Comparison of ENCODE assay signal across 17 cellular contexts in the genomic region with DNA sequence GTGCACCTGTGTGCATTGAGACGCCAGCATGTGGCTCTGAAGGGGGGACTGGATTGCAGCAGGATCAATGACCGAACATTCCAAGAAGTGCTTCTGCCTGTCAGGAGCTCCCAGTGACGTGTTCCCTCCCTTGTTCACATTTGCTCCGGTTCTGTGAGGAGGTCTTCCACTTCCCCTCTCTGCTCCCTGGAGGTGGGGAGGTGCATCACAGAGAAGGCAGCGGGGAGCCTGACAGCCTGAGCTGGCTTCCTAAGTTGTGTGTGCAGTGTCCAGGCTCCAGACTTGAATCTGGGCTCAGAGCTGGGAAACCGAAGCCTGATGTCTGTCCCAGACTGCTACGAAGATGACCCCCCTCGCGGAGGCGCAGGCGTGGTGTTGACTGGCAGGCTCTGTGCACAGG.
"Had no signal": no experiment of that assay in that cellular context is flagged by ENCODE, and none has a peak within 500 bp of the region (broad histone marks: within the 10 kb centered on the region; RNA-seq: fewer than 3 reads in every experiment).

No MANE protein-coding gene starts in this region.

- H3K27ac ChIP-seq: coronary artery, left lung, neutrophil, right atrium auricular region had no signal

- H3K36me3 Mint-ChIP-seq: naive B cell had no signal

- H3K4me3 ChIP-seq: coronary artery, left lung, lung, right atrium auricular region, stomach, thoracic aorta had no signal

- H3K27ac Mint-ChIP-seq: naive B cell, nephron had no signal

- H3K36me3 ChIP-seq: left lung, neutrophil, right atrium auricular region, stomach, thoracic aorta had no signal

- H3K4me1 ChIP-seq: left lung had no signal

- H3K9me3 ChIP-seq: left lung, neutrophil, right atrium auricular region, stomach, thoracic aorta had no signal

- DNase-seq: effector CD4-positive, alpha-beta T cell; islet precursor cell; left lung; mesendoderm; naive B cell; small intestine; stimulated activated CD4-positive, alpha-beta T cell treated with anti-CD3 and anti-CD28 coated beads, Interleukin-12 subunit alpha, Interleukin-12 subunit beta, amount 100 ng/mL, for 4 hours; stimulated activated naive CD4-positive, alpha-beta T cell; stomach; substantia nigra; trophoblast cell had no signal

- H3K27me3 ChIP-seq: left lung, neutrophil, right atrium auricular region, stomach had no signal

- ATAC-seq: left lung had no signal

- H3K9me3 Mint-ChIP-seq: naive B cell, nephron had no signal

- H3K4me3 Mint-ChIP-seq: naive B cell, nephron had no signal
